12 cellular contexts compared by ENCODE assay signal in genomic region chr2:64837925-64838641, GRCh38.
A peak's percentile ranks its signal among the peaks of the same experiment; 100 is the strongest.
DNase-seq lines count a peak whose midpoint lies in the region; ATAC-seq and TF ChIP-seq lines count a peak whose summit lies in the region.
"Had no signal": no experiment of that assay in that cellular context is flagged by ENCODE, and none has a peak within 500 bp of the region (broad histone marks: within the 10 kb centered on the region; RNA-seq: fewer than 3 reads in every experiment).

No MANE protein-coding gene starts in this region.

- intact Hi-C loops in mammary epithelial cell (cut with micrococcal nuclease) (loop anchor here (1.0 kb wide), 2 partner anchors 31 to 88 kb away; no protein-coding TSS in a partner anchor), mucosa of descending colon (cut with DNase I, micrococcal nuclease) (loop anchor here in 1 of 2 donors (10.0 kb wide), 1 partner anchor 193 kb away; no protein-coding TSS in a partner anchor)

- H3K36me3 ChIP-seq in mammary epithelial cell (ENCODE audit: insufficient read depth, low read length): no peaks in the 10 kb centered on the region
- no peaks in the 10 kb centered on the region for H3K36me3 ChIP-seq in mucosa of descending colon (ENCODE audit: low read depth)

- dilution Hi-C loops in mammary epithelial cell (cut with HindIII; ENCODE audit: low sequenced_read_pairs): no loop called here

- in situ Hi-C loops in mammary epithelial cell (cut with MboI; ENCODE audit: low sequenced_read_pairs in 2 of 2): loop anchor here in 1 of 2 donors (5.0 kb wide), 1 partner anchor 66 kb away; no protein-coding TSS in a partner anchor

- H3K9me3 Mint-ChIP-seq in mesothelial cell of epicardium: no peaks in the 10 kb centered on the region
- H3K9me3 Mint-ChIP-seq: effector memory CD8-positive, alpha-beta T cell had no signal

- H3K27ac ChIP-seq in mammary epithelial cell (ENCODE audit: insufficient read depth, low read depth, low read length): peak overlapping the region; percentile 95

- H3K27me3 ChIP-seq in mammary epithelial cell (ENCODE audit: insufficient read depth, low read length): no peaks in the 10 kb centered on the region

- CTCF ChIA-PET in mammary epithelial cell (lab: Charles Lee; ENCODE audit: low non-redundant PET): interaction anchor here (0.5 to 0.7 kb wide), 3 partner anchors 88 to 193 kb away, joined by 7 to 15 read pairs (median 15); no protein-coding TSS in a partner anchor

- H3K27ac Mint-ChIP-seq in mesothelial cell of epicardium: no peak overlapping the region
- H3K27ac Mint-ChIP-seq: effector memory CD8-positive, alpha-beta T cell had no signal

- WGBS in mammary epithelial cell (ENCODE audit: low coverage, missing lambda C conversion rate): 37% methylated on average over 5 of the region's 8 CpGs

- H3K79me2 ChIP-seq in mammary epithelial cell (ENCODE audit: insufficient read depth, low read length): no peaks in the 10 kb centered on the region

- H3K4me3 ChIP-seq in mammary epithelial cell (replicated peaks in 1 of 3; ENCODE audit: insufficient read depth in 1 of 3, low read depth in 2 of 3, low read length in 3 of 3) (no peak overlapping the region), mucosa of descending colon (no peak overlapping the region)

- no peak overlapping the region for H3K4me3 Mint-ChIP-seq in mesothelial cell of epicardium
- H3K4me3 Mint-ChIP-seq: effector memory CD8-positive, alpha-beta T cell had no signal

- H3K4me1 Mint-ChIP-seq in mesothelial cell of epicardium: no peaks in the 10 kb centered on the region

- ATAC-seq in mucosa of descending colon (peak; percentile 21), GM18858 (IDR thresholded peaks at IDR 0.05; ENCODE audit: unreplicated experiment) (no peak), HG03025 (IDR thresholded peaks at IDR 0.05; ENCODE audit: low FRiP score, unreplicated experiment) (no peak)
- ATAC-seq: effector memory CD8-positive, alpha-beta T cell had no signal

- peak overlapping the region; percentile 61 for H3K4me2 ChIP-seq in mammary epithelial cell (ENCODE audit: insufficient read depth, low read depth, low read length)

- DNase-seq in AG20443 (ENCODE audit: low spot score): peak; percentile 20
- DNase-seq in LoVo (ENCODE audit: low spot score): peak; percentile 65
- peak; percentile 89 for DNase-seq in mammary epithelial cell
- DNase-seq in mucosa of descending colon: peak; percentile 29 to 70 (median 36)
- no peak for DNase-seq in mesothelial cell of epicardium (ENCODE audit: low spot score in 2 of 2, unreplicated experiment in 2 of 2)
- no peak for DNase-seq in NCI-H1092 treated with DMSO at 0.1 percent for 48 hours (lab: John Stamatoyannopoulos, UW)
- DNase-seq: effector memory CD8-positive, alpha-beta T cell; mesendoderm; NCI-H146; stimulated activated CD4-positive, alpha-beta T cell treated with anti-CD3 and anti-CD28 coated beads, Interleukin-1b, Interleukin-23, amount 100 ng/mL, for 48 hours had no signal

- H2AFZ ChIP-seq in mammary epithelial cell (ENCODE audit: low read depth, low read length): peak overlapping the region; percentile 31

- BruUV-seq in mammary epithelial cell (replicated peaks; lab: Mats Ljungman, UMichigan): TSS peak; percentile 28

- peaks cover 8% of the 10 kb centered on the region for H3K27me3 Mint-ChIP-seq in mesothelial cell of epicardium (ENCODE audit: low read depth)

- H3K9ac ChIP-seq in mammary epithelial cell (ENCODE audit: insufficient read depth, low read length): peak overlapping the region; percentile 59

- H4K20me1 ChIP-seq in mammary epithelial cell (ENCODE audit: insufficient read depth, low read length): no peaks in the 10 kb centered on the region

- no peaks in the 10 kb centered on the region for H3K36me3 Mint-ChIP-seq in mesothelial cell of epicardium

- H3K9me3 ChIP-seq in mammary epithelial cell (replicated peaks; ENCODE audit: insufficient read depth, low read length) (no peaks in the 10 kb centered on the region), mucosa of descending colon (no peaks in the 10 kb centered on the region)

- H3K4me1 ChIP-seq in mammary epithelial cell (ENCODE audit: insufficient read depth, low read length) (peaks cover 39% of the 10 kb centered on the region), mucosa of descending colon (ENCODE audit: low read depth) (peaks cover 7% of the 10 kb centered on the region)

- TF ChIP-seq CTCF in mammary epithelial cell (conservative IDR thresholded peaks at IDR 0.05 in 1 of 2, IDR thresholded peaks at IDR 0.05 in 1 of 2; ENCODE audit: extremely low read depth in 1 of 2, insufficient read depth in 1 of 2, low read depth in 1 of 2, low read length in 2 of 2) (peak in 1 of 2 donors; percentile 10), mucosa of descending colon (IDR thresholded peaks at IDR 0.05) (no peak), mesothelial cell of epicardium (IDR thresholded peaks at IDR 0.05; ENCODE audit: unreplicated experiment) (no peak)

Comparison
In these comparisons a context has a peak if more than half of its experiments do, and no peak if none do; other contexts are left out.
1. DNase-seq: peak in AG20443 (single experiment), LoVo (single experiment), mammary epithelial cell (single experiment) and mucosa of descending colon (3 of 3); none in mesothelial cell of epicardium (0 of 2) and NCI-H1092 treated with DMSO at 0.1 percent for 48 hours (single experiment).